In genomic region chr1:116232989-116233514, GRCh38 we compare ENCODE assay signal across 9 cellular contexts.
A peak's percentile ranks its signal among the peaks of the same experiment; 100 is the strongest.
DNase-seq lines count a peak whose midpoint lies in the region; ATAC-seq, FAIRE-seq and TF ChIP-seq lines count a peak whose summit lies in the region.
"Had no signal": no experiment of that assay in that cellular context is flagged by ENCODE, and none has a peak within 500 bp of the region (broad histone marks: within the 10 kb centered on the region; RNA-seq: fewer than 3 reads in every experiment).

No MANE protein-coding gene starts in this region.

- FAIRE-seq in kidney (lab: Jason Lieb, UNC): no peak

- no peak overlapping the region for H3K4me3 ChIP-seq in CD4-positive, alpha-beta memory T cell (ENCODE audit: low read length in 2 of 2)
- H3K4me3 ChIP-seq in kidney (ENCODE audit: low read length in 2 of 2): no peak overlapping the region
- H3K4me3 ChIP-seq: HAP-1 had no signal

- no peaks in the 10 kb centered on the region for H3K36me3 Mint-ChIP-seq in CD4-positive, alpha-beta memory T cell

- H3K27ac ChIP-seq in CD4-positive, alpha-beta memory T cell (ENCODE audit: low read depth, low read length): no peak overlapping the region
- peak overlapping the region in 1 of 2 donors; percentile 12 for H3K27ac ChIP-seq in kidney (ENCODE audit: low read depth in 2 of 2, low read length in 2 of 2)

- ATAC-seq in GM19328 (IDR thresholded peaks at IDR 0.05; ENCODE audit: unreplicated experiment): no peak
- ATAC-seq in GM18861 (IDR thresholded peaks at IDR 0.05; ENCODE audit: unreplicated experiment): no peak

- H3K4me3 Mint-ChIP-seq in CD4-positive, alpha-beta memory T cell: no peak overlapping the region

- no peaks in the 10 kb centered on the region for H3K9me3 Mint-ChIP-seq in CD4-positive, alpha-beta memory T cell

- TF ChIP-seq CTCF in GM20000 (IDR thresholded peaks at IDR 0.05; ENCODE audit: extremely low read depth, missing control alignments) (no peak), kidney (IDR thresholded peaks at IDR 0.05; ENCODE audit: borderline replicate concordance, extremely low read depth, insufficient read depth) (peak; percentile 30)

- peak; percentile 34 to 51 (median 44) for DNase-seq in CD4-positive, alpha-beta memory T cell
- DNase-seq in GM20000 (ENCODE audit: low spot score): peak; percentile 19
- peak; percentile 34 for DNase-seq in RPMI8226
- no peak for DNase-seq in kidney
- no peak for DNase-seq in SHP77 treated with DMSO at 0.1 percent for 48 hours (lab: John Stamatoyannopoulos, UW)
- DNase-seq in NCI-H2081 (lab: John Stamatoyannopoulos, UW): no peak

- CTCF ChIA-PET in CD4-positive, alpha-beta memory T cell (lab: Charles Lee; ENCODE audit: partially characterized antibody): interaction anchor here (0.8 to 7.9 kb wide), 18 partner anchors 19 to 266 kb away, joined by 3 to 153 read pairs (median 4); no protein-coding TSS in a partner anchor

- H3K4me1 ChIP-seq in CD4-positive, alpha-beta memory T cell (ENCODE audit: insufficient read depth, low read length): peaks cover 10% of the 10 kb centered on the region
- peaks cover 0 to 4% of the 10 kb centered on the region in 2 donors for H3K4me1 ChIP-seq in kidney (ENCODE audit: control insufficient read depth in 1 of 2, insufficient read depth in 1 of 2, low read depth in 1 of 2, low read length in 2 of 2)
- H3K4me1 ChIP-seq: HAP-1 had no signal

- peaks cover 15 to 23% (median 20%) of the 10 kb centered on the region in 4 donors for H3K4me1 Mint-ChIP-seq in CD4-positive, alpha-beta memory T cell

- H3K9me3 ChIP-seq in CD4-positive, alpha-beta memory T cell (ENCODE audit: control insufficient read depth in 1 of 2, low read length in 2 of 2): no peaks in the 10 kb centered on the region
- no peaks in the 10 kb centered on the region for H3K9me3 ChIP-seq in kidney (ENCODE audit: control insufficient read depth in 1 of 2, low read length in 2 of 2)
- H3K9me3 ChIP-seq: HAP-1 had no signal

- H3K27me3 ChIP-seq in CD4-positive, alpha-beta memory T cell (ENCODE audit: insufficient read depth, low read length): no peaks in the 10 kb centered on the region

- POLR2A ChIA-PET in CD4-positive, alpha-beta memory T cell (lab: Charles Lee; ENCODE audit: partially characterized antibody): interaction anchor here (0.9 to 1.4 kb wide), 5 partner anchors 89 to 252 kb away, joined by 3 to 7 read pairs (median 3); no protein-coding TSS in a partner anchor

- H3K9ac ChIP-seq in kidney (ENCODE audit: low read length in 2 of 2): no peak overlapping the region

- no peaks in the 10 kb centered on the region for H3K27me3 Mint-ChIP-seq in CD4-positive, alpha-beta memory T cell

- H3K27ac Mint-ChIP-seq in CD4-positive, alpha-beta memory T cell: peak overlapping the region in 4 of 7 donors; percentile 47 to 83 (median 68)

- intact Hi-C loops in CD4-positive, alpha-beta memory T cell (cut with micrococcal nuclease): loop anchor here (1.0 to 5.0 kb wide), 6 partner anchors 81 to 266 kb away; no protein-coding TSS in a partner anchor
- intact Hi-C loops in kidney (cut with DNase I): no loop called here

- H3K36me3 ChIP-seq in CD4-positive, alpha-beta memory T cell (ENCODE audit: insufficient read depth, low read length): no peaks in the 10 kb centered on the region
- no peaks in the 10 kb centered on the region for H3K36me3 ChIP-seq in kidney (ENCODE audit: control insufficient read depth in 1 of 2, insufficient read depth in 2 of 2, low read length in 2 of 2)
- H3K36me3 ChIP-seq: HAP-1 had no signal

Comparison
In these comparisons a context has a peak if more than half of its experiments do, and no peak if none do; other contexts are left out.
1. DNase-seq: peak in CD4-positive, alpha-beta memory T cell (5 of 5), GM20000 (single experiment) and RPMI8226 (single experiment); none in kidney (single experiment), SHP77 treated with DMSO at 0.1 percent for 48 hours (single experiment) and NCI-H2081 (0 of 2).